ENCODE assay signal across 13 cellular contexts in genomic region chr15:78316211-78317077, GRCh38. TPM values are rescaled to one million over a fixed set of nuclear protein-coding genes. Genes with fewer than 3 reads are reported as not detected.
DNase-seq lines count a peak whose midpoint lies in the region; ATAC-seq and TF ChIP-seq lines count a peak whose summit lies in the region.
"Had no signal": no experiment of that assay in that cellular context is flagged by ENCODE, and none has a peak within 500 bp of the region (broad histone marks: within the 10 kb centered on the region; RNA-seq: fewer than 3 reads in every experiment).

No MANE protein-coding gene starts in this region.

- H3K4ac ChIP-seq in trophoblast cell (ENCODE audit: low read depth, low read length), result no peak overlapping the region

- H3K79me2 ChIP-seq in trophoblast cell (ENCODE audit: control insufficient read depth, insufficient read depth, low read length, poor library complexity), result no peaks in the 10 kb centered on the region

- no peak for TF ChIP-seq POLR2A in breast epithelium (IDR thresholded peaks at IDR 0.05)

- H3K27me3 ChIP-seq in duodenal mucosa (ENCODE audit: control insufficient read depth in 1 of 2, insufficient read depth in 2 of 2, low read length in 2 of 2), result no peaks in the 10 kb centered on the region
- H3K27me3 ChIP-seq in trophoblast cell (ENCODE audit: insufficient read depth, low read length), result no peaks in the 10 kb centered on the region
- H3K27me3 ChIP-seq in breast epithelium, result no peaks in the 10 kb centered on the region
- H3K27me3 ChIP-seq: SJSA1 had no signal

- H3K27ac Mint-ChIP-seq in nephron progenitor cell, result peak overlapping the region; percentile 97
- H3K27ac Mint-ChIP-seq: CD4-positive, alpha-beta T cell; stimulated activated naive CD8-positive, alpha-beta T cell treated with anti-CD3 and anti-CD28 coated beads, Interleukin-15, amount 100 ng/mL, for 72 hours had no signal

- peaks cover 65% of the 10 kb centered on the region for H3K27me3 Mint-ChIP-seq in nephron progenitor cell (ENCODE audit: low read depth, poor library complexity)
- H3K27me3 Mint-ChIP-seq: CD4-positive, alpha-beta T cell; stimulated activated naive CD8-positive, alpha-beta T cell treated with anti-CD3 and anti-CD28 coated beads, Interleukin-15, amount 100 ng/mL, for 72 hours had no signal

- no peak overlapping the region for H3K18ac ChIP-seq in trophoblast cell (ENCODE audit: low read length)

- H3K9me3 Mint-ChIP-seq in nephron progenitor cell, result no peaks in the 10 kb centered on the region
- H3K9me3 Mint-ChIP-seq: CD4-positive, alpha-beta T cell; stimulated activated naive CD8-positive, alpha-beta T cell treated with anti-CD3 and anti-CD28 coated beads, Interleukin-15, amount 100 ng/mL, for 72 hours had no signal

- no CpG with 5 or more reads among the region's 19 CpGs for WGBS in trophoblast cell (ENCODE audit: extremely low coverage, insufficient coverage, insufficient read length)

- no peak overlapping the region for H2AK5ac ChIP-seq in trophoblast cell (ENCODE audit: low read length)

- ATAC-seq in HG03571 (IDR thresholded peaks at IDR 0.05; ENCODE audit: unreplicated experiment) (peak; percentile 82), HG02588 (IDR thresholded peaks at IDR 0.05; ENCODE audit: unreplicated experiment) (no peak)

- H3K4me1 ChIP-seq in duodenal mucosa (ENCODE audit: control insufficient read depth in 1 of 2, insufficient read depth in 2 of 2, low read length in 2 of 2), result peaks cover 15 to 19% of the 10 kb centered on the region in 2 donors
- H3K4me1 ChIP-seq in trophoblast cell (ENCODE audit: control insufficient read depth in 1 of 2, insufficient read depth in 2 of 2, low read length in 2 of 2), result no peaks in the 10 kb centered on the region
- H3K4me1 ChIP-seq in breast epithelium, result no peaks in the 10 kb centered on the region

- peak overlapping the region; percentile 48 to 60 for H3K9ac ChIP-seq in duodenal mucosa (ENCODE audit: low read depth in 1 of 2, low read length in 2 of 2)
- H3K9ac ChIP-seq in trophoblast cell (ENCODE audit: low read length), result no peak overlapping the region

- no peaks in the 10 kb centered on the region for H3K9me3 ChIP-seq in duodenal mucosa (ENCODE audit: control insufficient read depth in 1 of 2, low read length in 2 of 2)
- H3K9me3 ChIP-seq in trophoblast cell (ENCODE audit: insufficient read depth, low read depth, low read length), result no peaks in the 10 kb centered on the region
- H3K9me3 ChIP-seq in breast epithelium, result no peaks in the 10 kb centered on the region
- H3K9me3 ChIP-seq: SJSA1 had no signal

- no peak overlapping the region for H4K91ac ChIP-seq in trophoblast cell (ENCODE audit: low read depth, low read length)

- TF ChIP-seq CTCF in GM10266 (IDR thresholded peaks at IDR 0.05; ENCODE audit: control insufficient read depth, insufficient read depth, low read depth, missing control alignments) (no peak), nephron progenitor cell (IDR thresholded peaks at IDR 0.05) (no peak), breast epithelium (IDR thresholded peaks at IDR 0.05) (no peak)

- no peaks in the 10 kb centered on the region for H3K79me1 ChIP-seq in trophoblast cell (ENCODE audit: low read length)

- H4K8ac ChIP-seq in trophoblast cell (ENCODE audit: low read depth, low read length), result no peak overlapping the region

- H3K36me3 Mint-ChIP-seq in nephron progenitor cell (ENCODE audit: low read depth), result no peaks in the 10 kb centered on the region

- no peak overlapping the region for H3K14ac ChIP-seq in trophoblast cell (ENCODE audit: low read length)

- DNase-seq in GM10266 (ENCODE audit: extremely low spot score), result peak; percentile 49
- DNase-seq in nephron progenitor cell, result no peak
- DNase-seq in trophoblast cell, result no peak
- no peak for DNase-seq in Kasumi-1 (lab: John Stamatoyannopoulos, UW)
- DNase-seq in breast epithelium (ENCODE audit: low spot score in 2 of 2), result no peak
- DNase-seq: CD4-positive, alpha-beta T cell; stimulated activated naive CD8-positive, alpha-beta T cell treated with anti-CD3 and anti-CD28 coated beads, Interleukin-15, amount 100 ng/mL, for 72 hours had no signal

- H2AFZ ChIP-seq in trophoblast cell (ENCODE audit: insufficient read depth, low read length, poor library complexity), result no peak overlapping the region

- H3K4me3 ChIP-seq in duodenal mucosa (ENCODE audit: low read depth in 1 of 2, low read length in 2 of 2) (peak overlapping the region in 1 of 2 donors; percentile 9), trophoblast cell (ENCODE audit: low read depth, low read length) (no peak overlapping the region), breast epithelium (no peak overlapping the region)
- H3K4me3 ChIP-seq: SJSA1, skin epidermis had no signal

- no peak overlapping the region for H4K12ac ChIP-seq in trophoblast cell (ENCODE audit: low read depth, low read length)

- peaks cover 65% of the 10 kb centered on the region for H3K4me1 Mint-ChIP-seq in nephron progenitor cell
- H3K4me1 Mint-ChIP-seq: stimulated activated naive CD8-positive, alpha-beta T cell treated with anti-CD3 and anti-CD28 coated beads, Interleukin-15, amount 100 ng/mL, for 72 hours had no signal

- H3K36me3 ChIP-seq in duodenal mucosa (ENCODE audit: control insufficient read depth in 1 of 2, insufficient read depth in 2 of 2, low read length in 2 of 2) (no peaks in the 10 kb centered on the region), trophoblast cell (ENCODE audit: control insufficient read depth in 1 of 2, insufficient read depth in 2 of 2, low read length in 2 of 2) (no peaks in the 10 kb centered on the region), breast epithelium (no peaks in the 10 kb centered on the region)
- H3K36me3 ChIP-seq: SJSA1 had no signal

- no peak overlapping the region for H2BK120ac ChIP-seq in trophoblast cell (ENCODE audit: insufficient read depth, low read length, poor library complexity)

- intact Hi-C loops in breast epithelium (cut with DNase I; ENCODE audit: low total_unique reads), result loop anchor here (10.0 kb wide), 1 partner anchor 108 kb away; no protein-coding TSS in a partner anchor

- no peak overlapping the region for H2BK5ac ChIP-seq in trophoblast cell (ENCODE audit: low read depth, low read length, poor library complexity)

- no peak overlapping the region for H3K4me2 ChIP-seq in trophoblast cell (ENCODE audit: low read length)

- H3K27ac ChIP-seq in duodenal mucosa (ENCODE audit: low read depth, low read length) (peak overlapping the region; percentile 76), trophoblast cell (ENCODE audit: low read depth, low read length) (no peak overlapping the region), breast epithelium (no peak overlapping the region)
- H3K27ac ChIP-seq: SJSA1 had no signal

- no peak overlapping the region for H3K4me3 Mint-ChIP-seq in nephron progenitor cell
- H3K4me3 Mint-ChIP-seq: CD4-positive, alpha-beta T cell; stimulated activated naive CD8-positive, alpha-beta T cell treated with anti-CD3 and anti-CD28 coated beads, Interleukin-15, amount 100 ng/mL, for 72 hours had no signal

- H3K23ac ChIP-seq in trophoblast cell (ENCODE audit: low read length), result no peak overlapping the region

- H2BK12ac ChIP-seq in trophoblast cell (ENCODE audit: low read length), result no peak overlapping the region

RNA-seq across cellular contexts. Expression of gene SKIC8, which starts 17.0 kb away (rescaled TPM):
- polyA plus RNA-seq in trophoblast cell (2013), result 25.9 and 26.7 TPM in 2 replicates
- 10 to 100 TPM; 63.5 to 98.8 (median 96.0) TPM for total RNA-seq in breast epithelium

RNA-seq across cellular contexts. Expression of gene CRABP1, which starts 23.7 kb away (rescaled TPM):
- polyA plus RNA-seq in trophoblast cell (2013), result 1.1 and 1.2 TPM in 2 replicates
- total RNA-seq in breast epithelium, result 10 to 100 TPM in 2 of 3 donors, not detected in 1; 11.5 to 14.5 TPM
- total RNA-seq: CD4-positive, alpha-beta T cell; M059J; SJSA1 had no signal

RNA-seq across cellular contexts. Expression of gene DNAJA4, which starts 52.1 kb away (rescaled TPM):
- 0.08 TPM in 2 replicates for polyA plus RNA-seq in trophoblast cell (2013)
- total RNA-seq in breast epithelium, result 10 to 100 TPM; 16.0 to 28.1 (median 22.6) TPM
